11 cellular contexts compared by ENCODE assay signal in the genomic region with DNA sequence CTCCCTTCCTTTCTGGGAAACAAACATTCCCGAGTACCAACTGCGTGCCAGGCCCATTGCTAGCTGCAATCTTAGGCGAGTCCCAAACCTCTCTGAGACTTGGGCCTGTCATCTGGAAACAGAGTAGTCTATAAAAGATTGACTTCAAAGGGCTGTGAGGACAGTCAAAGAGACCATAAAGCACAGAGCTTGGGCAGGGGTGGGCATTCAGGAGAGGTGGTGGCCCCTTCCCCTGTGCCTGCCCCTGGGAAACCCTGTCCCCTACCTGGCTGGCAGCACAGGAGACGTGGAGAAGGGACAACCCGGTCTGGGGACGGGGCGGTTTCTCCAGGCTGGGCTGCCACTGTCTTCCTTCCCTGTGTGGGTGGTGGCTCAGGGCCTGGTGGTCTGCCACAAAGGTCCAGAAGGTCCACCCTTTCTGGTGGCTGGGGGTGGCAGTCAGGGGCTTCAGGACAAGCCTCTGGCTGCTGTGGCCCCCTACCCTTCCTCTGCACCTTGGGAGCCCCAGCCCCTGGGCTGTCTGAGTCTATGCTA. TPM values are rescaled to one million over a fixed set of nuclear protein-coding genes. Genes with fewer than 3 reads are reported as not detected.
DNase-seq lines count a peak whose midpoint lies in the region; ATAC-seq and TF ChIP-seq lines count a peak whose summit lies in the region.
"Had no signal": no experiment of that assay in that cellular context is flagged by ENCODE, and none has a peak within 500 bp of the region (broad histone marks: within the 10 kb centered on the region; RNA-seq: fewer than 3 reads in every experiment).

No MANE protein-coding gene starts in this region.

- no peak for DNase-seq in CD4-positive, alpha-beta T cell
- DNase-seq in T-helper 17 cell (no peak), NCI-H1105 (lab: John Stamatoyannopoulos, UW) (no peak), NCI-H1436 treated with DMSO at 0.1 percent for 48 hours (lab: John Stamatoyannopoulos, UW) (no peak), MG63 (no peak), hepatic stellate cell (ENCODE audit: low spot score) (no peak)
- DNase-seq: DMS153, occipital lobe, SK-N-SH had no signal

- no peak overlapping the region for H3K27ac ChIP-seq in CD4-positive, alpha-beta T cell (ENCODE audit: low read depth, low read length)
- H3K27ac ChIP-seq in mucosa of rectum (ENCODE audit: low read depth in 2 of 2, low read length in 2 of 2), result peak overlapping the region; percentile 12 to 38

- H3K4me1 Mint-ChIP-seq in CD4-positive, alpha-beta T cell (ENCODE audit: low read depth), result peaks cover 46% of the 10 kb centered on the region
- H3K4me1 Mint-ChIP-seq in T-helper 17 cell, result peaks cover 39% of the 10 kb centered on the region

- H3K4me3 Mint-ChIP-seq in CD4-positive, alpha-beta T cell, result peak overlapping the region; percentile 91
- peak overlapping the region; percentile 89 for H3K4me3 Mint-ChIP-seq in T-helper 17 cell

- no peaks in the 10 kb centered on the region for H3K9me3 Mint-ChIP-seq in CD4-positive, alpha-beta T cell

- no peaks in the 10 kb centered on the region for H3K27me3 ChIP-seq in CD4-positive, alpha-beta T cell (ENCODE audit: control insufficient read depth, insufficient read depth, low read length)
- no peaks in the 10 kb centered on the region for H3K27me3 ChIP-seq in mucosa of rectum (ENCODE audit: control insufficient read depth in 2 of 2, insufficient read depth in 2 of 2, low read length in 2 of 2)
- H3K27me3 ChIP-seq in MG63, result no peaks in the 10 kb centered on the region

- peaks cover 4% of the 10 kb centered on the region for H3K27me3 Mint-ChIP-seq in CD4-positive, alpha-beta T cell
- no peaks in the 10 kb centered on the region for H3K27me3 Mint-ChIP-seq in T-helper 17 cell

- no peaks in the 10 kb centered on the region for H3K36me3 Mint-ChIP-seq in CD4-positive, alpha-beta T cell (ENCODE audit: low read depth)
- peaks cover 2% of the 10 kb centered on the region for H3K36me3 Mint-ChIP-seq in T-helper 17 cell (ENCODE audit: low read depth)

- peak overlapping the region; percentile 24 to 28 for H3K9ac ChIP-seq in mucosa of rectum (ENCODE audit: low read depth in 1 of 2, low read length in 2 of 2)
- H3K9ac ChIP-seq: SK-N-SH had no signal

- H3K9me3 ChIP-seq in CD4-positive, alpha-beta T cell (ENCODE audit: control insufficient read depth, low read length), result no peaks in the 10 kb centered on the region
- H3K9me3 ChIP-seq in T-helper 17 cell (ENCODE audit: control insufficient read depth, low read length, poor library complexity, severe bottlenecking), result no peaks in the 10 kb centered on the region
- no peaks in the 10 kb centered on the region for H3K9me3 ChIP-seq in mucosa of rectum (ENCODE audit: control insufficient read depth in 2 of 2, low read length in 2 of 2)
- H3K9me3 ChIP-seq in MG63, result no peaks in the 10 kb centered on the region
- H3K9me3 ChIP-seq: SK-N-SH had no signal

- peaks cover 27 to 33% of the 10 kb centered on the region in 2 donors for H3K4me1 ChIP-seq in mucosa of rectum (ENCODE audit: control insufficient read depth in 2 of 2, insufficient read depth in 2 of 2, low read length in 2 of 2)

- intact Hi-C loops in CD4-positive, alpha-beta T cell (cut with DNase I, micrococcal nuclease), result loop anchor here (1.0 to 2.0 kb wide), 2 partner anchors 32 kb away; no protein-coding TSS in a partner anchor

- H3K36me3 ChIP-seq in mucosa of rectum (ENCODE audit: control insufficient read depth in 2 of 2, insufficient read depth in 2 of 2, low read length in 2 of 2) (no peaks in the 10 kb centered on the region), MG63 (0 out of 2 replicates have a peak, but pooled peaks cover 2% of the 10 kb centered on the region)

- POLR2A ChIA-PET in CD4-positive, alpha-beta T cell (lab: Charles Lee), result no interaction called here

- CTCF ChIA-PET in CD4-positive, alpha-beta T cell (lab: Charles Lee), result no interaction called here

- H3K4me3 ChIP-seq in mucosa of rectum (ENCODE audit: low read length in 2 of 2) (peak overlapping the region in 1 of 2 donors; percentile 42), MG63 (no peak overlapping the region)

- ATAC-seq in CD4-positive, alpha-beta T cell (ENCODE audit: poor library complexity), result peak; percentile 1
- ATAC-seq in GM21526 (IDR thresholded peaks at IDR 0.05; ENCODE audit: low FRiP score, unreplicated experiment) (peak; percentile 13), T-helper 17 cell (no peak)

- no peak for TF ChIP-seq CTCF in CD4-positive, alpha-beta T cell (IDR thresholded peaks at IDR 0.05)

- H3K27ac Mint-ChIP-seq in CD4-positive, alpha-beta T cell, result peak overlapping the region; percentile 89
- peak overlapping the region; percentile 93 for H3K27ac Mint-ChIP-seq in T-helper 17 cell

RNA-seq across cellular contexts. Expression of a gene that starts 33.9 kb away (rescaled TPM):
- total RNA-seq in CD4-positive, alpha-beta T cell, result 100 to 1,000 TPM; 152 to 155 TPM
- total RNA-seq in T-helper 17 cell, result 100 to 1,000 TPM; 114 to 153 TPM
- 32.7 and 46.9 TPM in 2 replicates for total RNA-seq in MG63 (2014; rRNA removed; shearing (Covaris generic); ENCODE audit: low replicate concordance)
